ENCODE assay signal across 28 cellular contexts in genomic region chr2:104849036-104849551, GRCh38. TPM values are rescaled to one million over a fixed set of nuclear protein-coding genes. Genes with fewer than 3 reads are reported as not detected.
A peak's percentile ranks its signal among the peaks of the same experiment; 100 is the strongest.
DNase-seq lines count a peak whose midpoint lies in the region; ATAC-seq and TF ChIP-seq lines count a peak whose summit lies in the region.
"Had no signal": no experiment of that assay in that cellular context is flagged by ENCODE, and none has a peak within 500 bp of the region (broad histone marks: within the 10 kb centered on the region; RNA-seq: fewer than 3 reads in every experiment).

No MANE protein-coding gene starts in this region.

- ATAC-seq in HG03025 (IDR thresholded peaks at IDR 0.05; ENCODE audit: low FRiP score, unreplicated experiment) (peak; percentile 22), GM21447 (IDR thresholded peaks at IDR 0.05; ENCODE audit: unreplicated experiment) (no peak)
- ATAC-seq: activated CD8-positive, alpha-beta T cell treated with anti-CD3 and anti-CD28 coated beads, Interleukin-2, amount 10 ng/mL, durations not matched to agents 7 days and 5 days; activated T-helper 17 cell treated with anti-CD3 and anti-CD28 coated beads, Interleukin-2, amount 50 U/mL, for 72 hours; heart left ventricle; natural killer cell treated with Interleukin-12 subunit alpha and Interleukin-12 subunit beta and Interleukin-15 and Interleukin-18, amount 100 ng/mL, for 72 hours had no signal

- H3K27me3 ChIP-seq in kidney epithelial cell (ENCODE audit: control insufficient read depth, insufficient read depth, low read length) = peaks cover 35% of the 10 kb centered on the region

- no peaks in the 10 kb centered on the region for H3K36me3 ChIP-seq in kidney epithelial cell (ENCODE audit: control insufficient read depth, insufficient read depth, low read length)
- H3K36me3 ChIP-seq: adrenal gland; BLaER1 treated with 17β-estradiol and CSF1 and Interleukin-3, amounts not matched to agents 10 nM and 100 nM; esophagus muscularis mucosa; heart left ventricle; prostate gland; sigmoid colon had no signal

- no peaks in the 10 kb centered on the region for H3K36me3 Mint-ChIP-seq in brain
- H3K36me3 Mint-ChIP-seq: type B pancreatic cell had no signal

- H3K27ac ChIP-seq in substantia nigra (ENCODE audit: low read depth, low read length, poor library complexity, severe bottlenecking) = peak overlapping the region; percentile 98
- H3K27ac ChIP-seq: adrenal gland; BLaER1 treated with 17β-estradiol and CSF1 and Interleukin-3, amounts not matched to agents 10 nM and 100 nM; esophagus muscularis mucosa; heart left ventricle; prostate gland; sigmoid colon had no signal

- DNase-seq in kidney epithelial cell (ENCODE audit: low read depth) (no peak), substantia nigra (lab: John Stamatoyannopoulos, UW) (no peak), HT-29 (ENCODE audit: low spot score) (no peak)
- no peak for DNase-seq in activated CD4-positive, alpha-beta T cell treated with anti-CD3 and anti-CD28 coated beads for 1 hour
- DNase-seq in activated CD4-positive, alpha-beta T cell treated with anti-CD3 and anti-CD28 coated beads for 48 hours = no peak
- DNase-seq: cortex of kidney, GOT3, sigmoid colon had no signal

- TF ChIP-seq CTCF in brain (conservative IDR thresholded peaks at IDR 0.05) = no peak
- TF ChIP-seq CTCF in kidney epithelial cell (IDR thresholded peaks at IDR 0.05; ENCODE audit: insufficient read depth, low read length, poor library complexity, severe bottlenecking) = no peak

- peaks cover 0 to 19% (median 0%) of the 10 kb centered on the region in 5 experiments for H3K9me3 Mint-ChIP-seq in brain
- H3K9me3 Mint-ChIP-seq: activated naive CD4-positive, alpha-beta T cell treated with anti-CD3 and anti-CD28 coated beads, Interleukin-2, amount 10 ng/mL, durations not matched to agents 7 days and 5 days; activated T-helper 17 cell treated with anti-CD3 and anti-CD28 coated beads, Interleukin-2, amount 50 U/mL, for 72 hours; natural killer cell treated with Interleukin-12 subunit alpha and Interleukin-12 subunit beta and Interleukin-15 and Interleukin-18, amount 100 ng/mL, for 72 hours; type B pancreatic cell had no signal

- peaks cover 54% of the 10 kb centered on the region for H3K27me3 Mint-ChIP-seq in brain

- H3K4me3 ChIP-seq in kidney epithelial cell (ENCODE audit: low read depth, low read length) = peak overlapping the region; percentile 16
- H3K4me3 ChIP-seq: adrenal gland; BLaER1 treated with 17β-estradiol and CSF1 and Interleukin-3, amounts not matched to agents 10 nM and 100 nM; esophagus muscularis mucosa; heart left ventricle; K562; prostate gland; sigmoid colon had no signal

- H3K4me1 Mint-ChIP-seq in brain = peaks cover 35% of the 10 kb centered on the region

- peak overlapping the region; percentile 89 to 98 (median 95) for H3K4me3 Mint-ChIP-seq in brain
- H3K4me3 Mint-ChIP-seq: activated CD4-positive, alpha-beta T cell treated with anti-CD3 and anti-CD28 coated beads for 36 hours; activated CD8-positive, alpha-beta T cell treated with anti-CD3 and anti-CD28 coated beads, Interleukin-2, amount 10 ng/mL, durations not matched to agents 7 days and 5 days; activated naive CD4-positive, alpha-beta T cell treated with anti-CD3 and anti-CD28 coated beads, Interleukin-2, amount 10 ng/mL, durations not matched to agents 7 days and 5 days; activated T-helper 17 cell treated with anti-CD3 and anti-CD28 coated beads, Interleukin-2, amount 50 U/mL, for 72 hours; natural killer cell treated with Interleukin-12 subunit alpha and Interleukin-12 subunit beta and Interleukin-15 and Interleukin-18, amount 100 ng/mL, for 72 hours; type B pancreatic cell had no signal

- peak overlapping the region; percentile 99 to 100 (median 99) for H3K27ac Mint-ChIP-seq in brain
- H3K27ac Mint-ChIP-seq: activated CD4-positive, alpha-beta T cell treated with anti-CD3 and anti-CD28 coated beads for 36 hours; activated CD8-positive, alpha-beta T cell treated with anti-CD3 and anti-CD28 coated beads, Interleukin-2, amount 10 ng/mL, durations not matched to agents 7 days and 5 days; activated naive CD4-positive, alpha-beta T cell treated with anti-CD3 and anti-CD28 coated beads, Interleukin-2, amount 10 ng/mL, durations not matched to agents 7 days and 5 days; activated T-helper 17 cell treated with anti-CD3 and anti-CD28 coated beads, Interleukin-2, amount 50 U/mL, for 72 hours; natural killer cell treated with Interleukin-12 subunit alpha and Interleukin-12 subunit beta and Interleukin-15 and Interleukin-18, amount 100 ng/mL, for 72 hours; type B pancreatic cell had no signal

RNA-seq across cellular contexts. Expression of gene POU3F3, which starts 4.8 kb away (rescaled TPM):
- polyA plus RNA-seq in brain (ENCODE audit: insufficient read depth, low read depth, low replicate concordance) = 23.8 TPM
- 18.2 and 19.0 TPM in 2 replicates for total RNA-seq in kidney epithelial cell
- total RNA-seq in HT-29 (2014; rRNA removed; shearing (Covaris generic)) = not detected in 2 replicates
- total RNA-seq: activated CD4-positive, alpha-beta T cell treated with anti-CD3 and anti-CD28 coated beads for 36 hours; activated CD8-positive, alpha-beta T cell treated with anti-CD3 and anti-CD28 coated beads, Interleukin-2, amount 10 ng/mL, durations not matched to agents 7 days and 5 days; activated T-helper 17 cell treated with anti-CD3 and anti-CD28 coated beads, Interleukin-2, amount 50 U/mL, for 72 hours; G401; HT1080; K562; lung microvascular endothelial cell; mucosa of gallbladder; natural killer cell treated with Interleukin-12 subunit alpha and Interleukin-12 subunit beta and Interleukin-15 and Interleukin-18, amount 100 ng/mL, for 72 hours; RPMI7951 had no signal
- polyA plus RNA-seq: K562 had no signal

Comparison
In these comparisons a context has a peak if more than half of its experiments do, and no peak if none do; other contexts are left out.
1. RNA of gene POU3F3, which starts 4.8 kb away (total RNA-seq): 18.2 to 19.0 TPM in kidney epithelial cell; not detected in HT-29; every median in the first group is over 10 times any median in the second.